ENCODE assay signal across 33 cellular contexts in genomic region chr21:36784942-36785341, GRCh38.
DNase-seq lines count a peak whose midpoint lies in the region; ATAC-seq and TF ChIP-seq lines count a peak whose summit lies in the region.
"Had no signal": no experiment of that assay in that cellular context is flagged by ENCODE, and none has a peak within 500 bp of the region (broad histone marks: within the 10 kb centered on the region; RNA-seq: fewer than 3 reads in every experiment).

No MANE protein-coding gene starts in this region.

- H3K36me3 Mint-ChIP-seq in MCF 10A (ENCODE audit: insufficient read depth, unreplicated experiment) = peaks cover 8% of the 10 kb centered on the region
- H3K36me3 Mint-ChIP-seq: activated CD8-positive, alpha-beta memory T cell treated with anti-CD3 and anti-CD28 coated beads, Interleukin-2, amount 10 ng/mL, durations not matched to agents 7 days and 5 days; natural killer cell; type B pancreatic cell had no signal

- intact Hi-C loops in left colon (cut with DNase I, micrococcal nuclease) = no loop called here
- intact Hi-C loops in upper lobe of right lung (cut with DNase I) = no loop called here
- intact Hi-C loops in MCF 10A (cut with micrococcal nuclease) = loop anchor here (10.0 kb wide), 1 partner anchor 130 kb away; no protein-coding TSS in a partner anchor

- H3K27me3 ChIP-seq in esophagus (ENCODE audit: control insufficient read depth in 1 of 2, insufficient read depth in 2 of 2, low read length in 2 of 2) (no peaks in the 10 kb centered on the region), upper lobe of right lung (no peaks in the 10 kb centered on the region), MM.1S (replicated peaks; ENCODE audit: insufficient read depth, low read length) (no peaks in the 10 kb centered on the region)
- H3K27me3 ChIP-seq: spleen had no signal

- no peak for TF ChIP-seq CTCF in RWPE1 (conservative IDR thresholded peaks at IDR 0.05; ENCODE audit: low read depth)
- no peak for TF ChIP-seq CTCF in upper lobe of right lung (IDR thresholded peaks at IDR 0.05)
- no peak for TF ChIP-seq CTCF in MM.1S (IDR thresholded peaks at IDR 0.05; ENCODE audit: low read length)
- TF ChIP-seq CTCF in MCF 10A (IDR thresholded peaks at IDR 0.05; ENCODE audit: unreplicated experiment) = no peak

- H3K9ac ChIP-seq in MM.1S (ENCODE audit: low read length) = no peak overlapping the region

- no peak overlapping the region for H3K4me2 ChIP-seq in MM.1S (ENCODE audit: low read depth, low read length)

- H3K27me3 Mint-ChIP-seq in MCF 10A (ENCODE audit: insufficient read depth, unreplicated experiment) = no peaks in the 10 kb centered on the region
- H3K27me3 Mint-ChIP-seq: activated CD8-positive, alpha-beta memory T cell treated with anti-CD3 and anti-CD28 coated beads, Interleukin-2, amount 10 ng/mL, durations not matched to agents 7 days and 5 days; type B pancreatic cell had no signal

- H3K9me2 ChIP-seq in MM.1S (replicated peaks; ENCODE audit: insufficient read depth, low read length) = no peaks in the 10 kb centered on the region

- H3K27ac Mint-ChIP-seq in MCF 10A (ENCODE audit: low read depth, unreplicated experiment) = no peak overlapping the region
- H3K27ac Mint-ChIP-seq: activated CD8-positive, alpha-beta memory T cell treated with anti-CD3 and anti-CD28 coated beads, Interleukin-2, amount 10 ng/mL, durations not matched to agents 7 days and 5 days; activated naive CD4-positive, alpha-beta T cell treated with anti-CD3 and anti-CD28 coated beads for 36 hours; activated T-helper 1 cell treated with anti-CD3 and anti-CD28 coated beads, Interleukin-12 subunit alpha, Interleukin-12 subunit beta, Interleukin-2, Interleukin-4 antibody, amounts not matched to agents 30 ng/mL and 10 ng/mL and 1 ng/mL, durations not matched to agents 14 hours and 24 hours and 36 hours; brain; immature natural killer cell; natural killer cell; type B pancreatic cell had no signal

- no peaks in the 10 kb centered on the region for H3F3A ChIP-seq in MM.1S (ENCODE audit: insufficient read depth, low read length)

- H3K27ac ChIP-seq in RWPE1 (peak overlapping the region; percentile 74), esophagus (ENCODE audit: low read depth in 2 of 2, low read length in 1 of 2) (peak overlapping the region; percentile 66 to 78), upper lobe of right lung (no peak overlapping the region), MM.1S (ENCODE audit: low read length) (no peak overlapping the region)
- H3K27ac ChIP-seq: spleen, WERI-Rb-1 had no signal

- H3K79me2 ChIP-seq in MM.1S (ENCODE audit: low read length) = no peaks in the 10 kb centered on the region

- peak; percentile 25 for DNase-seq in RWPE1 (ENCODE audit: low spot score)
- DNase-seq in left colon = peak in 1 of 2 donors; percentile 32
- no peak for DNase-seq in upper lobe of right lung
- DNase-seq in MM.1S = no peak
- DNase-seq in MCF 10A (ENCODE audit: unreplicated experiment) = no peak
- DNase-seq: activated CD4-positive, alpha-beta T cell treated with anti-CD3 and anti-CD28 coated beads, Interleukin-2, amount 50 U/mL, for 1 hour; activated CD8-positive, alpha-beta memory T cell treated with anti-CD3 and anti-CD28 coated beads, Interleukin-2, amount 10 ng/mL, durations not matched to agents 7 days and 5 days; activated naive CD4-positive, alpha-beta T cell treated with anti-CD3 and anti-CD28 coated beads for 36 hours; C1 segment of cervical spinal cord; COR-L47; DMS79; effector CD4-positive, alpha-beta T cell; erythroblast; foreskin melanocyte; GF-D8; H7; immature natural killer cell; natural killer cell; NCI-H1105 treated with DMSO at 0.1 percent for 48 hours; NCI-H2029 treated with DMSO at 0.1 percent for 48 hours; NCI-H345; SHP77; spleen; substantia nigra; SW 1271; T-helper 9 cell; WERI-Rb-1 had no signal

- peaks cover 24% of the 10 kb centered on the region for H3K4me1 Mint-ChIP-seq in MCF 10A (ENCODE audit: insufficient read depth, unreplicated experiment)
- H3K4me1 Mint-ChIP-seq: activated CD8-positive, alpha-beta memory T cell treated with anti-CD3 and anti-CD28 coated beads, Interleukin-2, amount 10 ng/mL, durations not matched to agents 7 days and 5 days; brain; immature natural killer cell; natural killer cell had no signal

- H3K4me1 ChIP-seq in esophagus (ENCODE audit: control insufficient read depth in 2 of 2, insufficient read depth in 2 of 2, low read length in 1 of 2) (peaks cover 3 to 12% of the 10 kb centered on the region in 2 donors), upper lobe of right lung (no peaks in the 10 kb centered on the region), MM.1S (ENCODE audit: low read length) (no peaks in the 10 kb centered on the region)
- H3K4me1 ChIP-seq: spleen had no signal

- no peaks in the 10 kb centered on the region for H4K20me1 ChIP-seq in MM.1S (ENCODE audit: insufficient read depth, low read length)

- CTCF ChIA-PET in RWPE1 (lab: Yijun Ruan, JAX) = interaction anchor here (0.6 kb wide), 1 partner anchor 1882 kb away, joined by 3 read pairs; no protein-coding TSS in a partner anchor
- CTCF ChIA-PET in MCF 10A (lab: Yijun Ruan, JAX) = interaction anchor here (1.8 kb wide), 1 partner anchor 133 kb away, joined by 5 read pairs; no protein-coding TSS in a partner anchor

- no peak overlapping the region for H3K4me3 ChIP-seq in esophagus (ENCODE audit: low read depth in 1 of 2, low read length in 2 of 2)
- no peak overlapping the region for H3K4me3 ChIP-seq in upper lobe of right lung
- no peak overlapping the region for H3K4me3 ChIP-seq in MM.1S (ENCODE audit: low read length)
- H3K4me3 ChIP-seq: K562, spleen had no signal

- BruUV-seq in MCF 10A (replicated peaks; lab: Mats Ljungman, UMichigan) = no TSS peak

- WGBS in esophagus, 2 donors = 61 to 71% methylated on average over 12 of the region's 12 CpGs

- POLR2A ChIA-PET in RWPE1 (lab: Yijun Ruan, JAX; ENCODE audit: low non-redundant PET) (no interaction called here), MCF 10A (lab: Yijun Ruan, JAX) (interaction anchor here (0.6 to 1.5 kb wide), 5 partner anchors 10 to 123 kb away, joined by 3 to 5 read pairs (median 4); no protein-coding TSS in a partner anchor)

- no peaks in the 10 kb centered on the region for H3K9me3 Mint-ChIP-seq in MCF 10A (ENCODE audit: unreplicated experiment)
- H3K9me3 Mint-ChIP-seq: activated naive CD4-positive, alpha-beta T cell treated with anti-CD3 and anti-CD28 coated beads for 36 hours; activated T-helper 1 cell treated with anti-CD3 and anti-CD28 coated beads, Interleukin-12 subunit alpha, Interleukin-12 subunit beta, Interleukin-2, Interleukin-4 antibody, amounts not matched to agents 30 ng/mL and 10 ng/mL and 1 ng/mL, durations not matched to agents 14 hours and 24 hours and 36 hours; immature natural killer cell; natural killer cell; type B pancreatic cell had no signal

- H3K9me3 ChIP-seq in esophagus (ENCODE audit: control insufficient read depth in 2 of 2, insufficient read depth in 1 of 2, low read depth in 1 of 2, low read length in 1 of 2) (no peaks in the 10 kb centered on the region), upper lobe of right lung (no peaks in the 10 kb centered on the region), MM.1S (replicated peaks; ENCODE audit: insufficient read depth, low read length) (no peaks in the 10 kb centered on the region)
- H3K9me3 ChIP-seq: spleen had no signal

- ATAC-seq in left colon (peak; percentile 45), upper lobe of right lung (peak; percentile 44), GM18502 (IDR thresholded peaks at IDR 0.05; ENCODE audit: poor library complexity, unreplicated experiment) (no peak)
- ATAC-seq: activated CD8-positive, alpha-beta memory T cell treated with anti-CD3 and anti-CD28 coated beads, Interleukin-2, amount 10 ng/mL, durations not matched to agents 7 days and 5 days; K562; natural killer cell had no signal

- no peak overlapping the region for H3K4me3 Mint-ChIP-seq in MCF 10A (ENCODE audit: unreplicated experiment)
- H3K4me3 Mint-ChIP-seq: activated CD8-positive, alpha-beta memory T cell treated with anti-CD3 and anti-CD28 coated beads, Interleukin-2, amount 10 ng/mL, durations not matched to agents 7 days and 5 days; activated naive CD4-positive, alpha-beta T cell treated with anti-CD3 and anti-CD28 coated beads for 36 hours; activated T-helper 1 cell treated with anti-CD3 and anti-CD28 coated beads, Interleukin-12 subunit alpha, Interleukin-12 subunit beta, Interleukin-2, Interleukin-4 antibody, amounts not matched to agents 30 ng/mL and 10 ng/mL and 1 ng/mL, durations not matched to agents 14 hours and 24 hours and 36 hours; brain; immature natural killer cell; natural killer cell; type B pancreatic cell had no signal

- H3K36me3 ChIP-seq in esophagus (ENCODE audit: control insufficient read depth in 2 of 2, insufficient read depth in 2 of 2, low read length in 1 of 2) (no peaks in the 10 kb centered on the region), upper lobe of right lung (no peaks in the 10 kb centered on the region), MM.1S (replicated peaks; ENCODE audit: insufficient read depth, low read length) (no peaks in the 10 kb centered on the region)
- H3K36me3 ChIP-seq: spleen, WERI-Rb-1 had no signal

- H2AFZ ChIP-seq in MM.1S (ENCODE audit: low read length) = no peak overlapping the region

Comparison
In these comparisons a context has a peak if more than half of its experiments do, and no peak if none do; other contexts are left out.
1. H3K27ac ChIP-seq: peak in RWPE1 (single experiment) and esophagus (2 of 2); none in upper lobe of right lung (single experiment) and MM.1S (single experiment).